Comparison of ENCODE assay signal across 11 cellular contexts in the genomic region with DNA sequence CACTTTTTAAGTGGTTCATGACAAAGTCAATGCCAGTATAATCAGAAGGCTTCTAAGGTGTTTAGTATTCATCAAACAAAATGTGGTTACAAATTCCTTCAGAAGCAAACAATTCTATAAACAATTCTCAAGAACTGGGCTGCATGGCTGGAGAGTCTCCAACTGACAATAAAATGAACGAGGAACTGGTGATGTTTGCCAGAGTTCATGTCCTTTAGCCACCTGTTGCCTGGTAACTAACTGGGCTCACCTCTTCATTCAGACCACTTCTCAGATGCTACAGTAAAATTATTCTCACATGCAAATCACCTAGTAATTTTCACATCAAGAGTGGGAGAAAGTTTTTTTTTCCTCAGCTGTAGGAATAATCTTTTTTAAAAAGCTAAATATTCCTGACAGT. TPM values are rescaled to one million over a fixed set of nuclear protein-coding genes. Genes with fewer than 3 reads are reported as not detected.
DNase-seq lines count a peak whose midpoint lies in the region; ATAC-seq and TF ChIP-seq lines count a peak whose summit lies in the region.
"Had no signal": no experiment of that assay in that cellular context is flagged by ENCODE, and none has a peak within 500 bp of the region (broad histone marks: within the 10 kb centered on the region; RNA-seq: fewer than 3 reads in every experiment).

No MANE protein-coding gene starts in this region.

- H3K36me3 ChIP-seq in naive thymus-derived CD4-positive, alpha-beta T cell (ENCODE audit: control insufficient read depth in 2 of 3, insufficient read depth in 3 of 3, low read length in 3 of 3) = no peaks in the 10 kb centered on the region
- H3K36me3 ChIP-seq: tibial artery had no signal

- no peaks in the 10 kb centered on the region for H3K4me1 ChIP-seq in naive thymus-derived CD4-positive, alpha-beta T cell (ENCODE audit: control insufficient read depth in 2 of 2, insufficient read depth in 2 of 2, low read length in 2 of 2)

- no peaks in the 10 kb centered on the region for H3K9me3 ChIP-seq in naive thymus-derived CD4-positive, alpha-beta T cell (ENCODE audit: control insufficient read depth in 2 of 3, low read length in 3 of 3)
- H3K9me3 ChIP-seq: tibial artery had no signal

- in situ Hi-C loops in astrocyte of the cerebellum (cut with HindIII; ENCODE audit: low sequenced_read_pairs) = no loop called here

- DNase-seq in DMS 273 treated with DMSO at 0.1 percent for 48 hours (lab: John Stamatoyannopoulos, UW) (peak; percentile 3), astrocyte of the cerebellum (ENCODE audit: low read depth) (peak; percentile 49), pons (ENCODE audit: low spot score) (no peak), AG08396 (ENCODE audit: low spot score) (no peak)
- DNase-seq in naive thymus-derived CD4-positive, alpha-beta T cell = no peak
- DNase-seq: activated CD4-positive, CD25-positive, alpha-beta regulatory T cell; CD4-positive, alpha-beta memory T cell; tibial artery had no signal

- H3K4me3 Mint-ChIP-seq in naive thymus-derived CD4-positive, alpha-beta T cell = no peak overlapping the region
- H3K4me3 Mint-ChIP-seq: CD4-positive, alpha-beta memory T cell had no signal

- no peak overlapping the region for H3K27ac Mint-ChIP-seq in naive thymus-derived CD4-positive, alpha-beta T cell
- H3K27ac Mint-ChIP-seq: CD4-positive, alpha-beta memory T cell had no signal

- H3K4me1 Mint-ChIP-seq in naive thymus-derived CD4-positive, alpha-beta T cell = peaks cover 9 to 50% (median 45%) of the 10 kb centered on the region in 7 donors

- no peak overlapping the region for H3K4me3 ChIP-seq in astrocyte of the cerebellum (ENCODE audit: low read depth, low read length)
- no peak overlapping the region for H3K4me3 ChIP-seq in naive thymus-derived CD4-positive, alpha-beta T cell (ENCODE audit: low read length)
- H3K4me3 ChIP-seq: tibial artery had no signal

- H3K27ac ChIP-seq in naive thymus-derived CD4-positive, alpha-beta T cell (ENCODE audit: low read depth, low read length) = no peak overlapping the region
- H3K27ac ChIP-seq: tibial artery had no signal

- no peak for TF ChIP-seq CTCF in astrocyte of the cerebellum (IDR thresholded peaks at IDR 0.05; ENCODE audit: low read depth, low read length, missing control alignments)

- POLR2A ChIA-PET in naive thymus-derived CD4-positive, alpha-beta T cell (lab: Charles Lee) = no interaction called here

- no peaks in the 10 kb centered on the region for H3K27me3 Mint-ChIP-seq in naive thymus-derived CD4-positive, alpha-beta T cell
- H3K27me3 Mint-ChIP-seq: CD4-positive, alpha-beta memory T cell had no signal

- H3K9me3 Mint-ChIP-seq in naive thymus-derived CD4-positive, alpha-beta T cell = no peaks in the 10 kb centered on the region

- intact Hi-C loops in naive thymus-derived CD4-positive, alpha-beta T cell (cut with micrococcal nuclease) = loop anchor here in 1 of 2 donors (2.0 kb wide), 1 partner anchor 15 kb away; no protein-coding TSS in a partner anchor

- ATAC-seq in GM19395 (IDR thresholded peaks at IDR 0.05; ENCODE audit: unreplicated experiment) (peak; percentile 76), HG03378 (IDR thresholded peaks at IDR 0.05; ENCODE audit: unreplicated experiment) (peak; percentile 64), GM21515 (IDR thresholded peaks at IDR 0.05; ENCODE audit: unreplicated experiment) (no peak)
- no peak for ATAC-seq in naive thymus-derived CD4-positive, alpha-beta T cell

- no peaks in the 10 kb centered on the region for H3K27me3 ChIP-seq in naive thymus-derived CD4-positive, alpha-beta T cell (ENCODE audit: control insufficient read depth in 2 of 2, insufficient read depth in 2 of 2, low read length in 2 of 2)
- H3K27me3 ChIP-seq: tibial artery had no signal

- CTCF ChIA-PET in naive thymus-derived CD4-positive, alpha-beta T cell (lab: Charles Lee) = no interaction called here

- peaks cover 0 to 12% (median 6%) of the 10 kb centered on the region in 5 donors for H3K36me3 Mint-ChIP-seq in naive thymus-derived CD4-positive, alpha-beta T cell

RNA-seq across cellular contexts. Expression of a gene that starts 53.3 kb away (rescaled TPM):
- 10 to 100 TPM; 35.8 to 41.2 (median 40.0) TPM for total RNA-seq in naive thymus-derived CD4-positive, alpha-beta T cell
- polyA plus RNA-seq in naive thymus-derived CD4-positive, alpha-beta T cell = 10 to 100 TPM; 13.5 to 13.8 TPM

Comparison
In these comparisons a context has a peak if more than half of its experiments do, and no peak if none do; other contexts are left out.
1. DNase-seq: peak in DMS 273 treated with DMSO at 0.1 percent for 48 hours (single experiment) and astrocyte of the cerebellum (single experiment); none in naive thymus-derived CD4-positive, alpha-beta T cell (0 of 9), pons (single experiment) and AG08396 (single experiment).
2. ATAC-seq: peak in GM19395 (single experiment) and HG03378 (single experiment); none in naive thymus-derived CD4-positive, alpha-beta T cell (single experiment) and GM21515 (single experiment).